In the genomic region with DNA sequence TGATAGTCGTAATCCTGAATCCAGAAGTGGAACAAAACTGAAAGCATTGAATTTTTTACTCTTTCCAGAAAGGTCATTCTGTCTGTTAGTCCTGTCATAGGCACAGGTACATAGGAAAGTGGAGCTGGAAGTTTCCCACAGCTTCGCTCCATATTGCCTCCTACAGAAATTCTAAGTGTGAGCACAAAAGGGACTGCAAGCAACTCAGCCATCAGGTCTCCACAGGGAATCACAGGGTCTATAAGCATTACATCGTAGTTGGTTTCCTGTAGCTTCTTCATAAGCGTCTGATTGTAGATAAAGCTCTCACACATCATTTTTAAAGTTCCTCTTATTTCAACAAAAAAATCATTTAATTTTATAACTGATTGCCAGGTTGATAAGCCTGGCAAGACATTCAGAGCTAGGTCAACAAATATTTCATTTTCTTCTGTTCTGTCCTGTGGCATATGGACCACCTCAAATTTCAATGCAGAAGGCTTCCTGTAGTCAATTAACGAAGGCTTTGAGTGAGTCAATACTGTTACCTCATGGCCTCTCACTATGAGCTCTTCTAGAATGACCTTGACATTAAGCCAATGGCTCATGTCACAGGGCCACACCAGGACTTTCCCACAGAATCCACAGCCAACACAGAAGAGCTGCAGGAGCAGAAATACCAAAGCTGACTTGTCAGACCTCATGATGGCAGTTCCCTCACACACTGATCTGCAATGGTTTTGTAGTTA, we compare ENCODE assay signal across 1 cellular context.
TF ChIP-seq lines count a peak whose summit lies in the region.

Gene UGT2A3, minus strand, starts transcription at position 727 of the 728 bp plus-strand sequence. Its CDS starts 44 bp downstream, at position 683.

TF ChIP-seq in HepG2, 621 proteins besides CTCF, POLR2A, EP300 and RAD21 (continued from another document and continues in another):
- TF ChIP-seq, protein P1, sequence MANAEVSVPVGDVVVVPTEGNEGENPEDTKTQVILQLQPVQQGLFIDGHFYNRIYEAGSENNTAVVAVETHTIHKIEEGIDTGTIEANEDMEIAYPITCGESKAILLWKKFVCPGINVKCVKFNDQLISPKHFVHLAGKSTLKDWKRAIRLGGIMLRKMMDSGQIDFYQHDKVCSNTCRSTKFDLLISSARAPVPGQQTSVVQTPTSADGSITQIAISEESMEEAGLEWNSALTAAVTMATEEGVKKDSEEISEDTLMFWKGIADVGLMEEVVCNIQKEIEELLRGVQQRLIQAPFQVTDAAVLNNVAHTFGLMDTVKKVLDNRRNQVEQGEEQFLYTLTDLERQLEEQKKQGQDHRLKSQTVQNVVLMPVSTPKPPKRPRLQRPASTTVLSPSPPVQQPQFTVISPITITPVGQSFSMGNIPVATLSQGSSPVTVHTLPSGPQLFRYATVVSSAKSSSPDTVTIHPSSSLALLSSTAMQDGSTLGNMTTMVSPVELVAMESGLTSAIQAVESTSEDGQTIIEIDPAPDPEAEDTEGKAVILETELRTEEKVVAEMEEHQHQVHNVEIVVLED (CRISPR knock-in tag; IDR thresholded peaks at IDR 0.05; ENCODE audit: borderline replicate concordance) = no peak; the same call in 1 of the 2 replicates
- TF ChIP-seq, protein P2, sequence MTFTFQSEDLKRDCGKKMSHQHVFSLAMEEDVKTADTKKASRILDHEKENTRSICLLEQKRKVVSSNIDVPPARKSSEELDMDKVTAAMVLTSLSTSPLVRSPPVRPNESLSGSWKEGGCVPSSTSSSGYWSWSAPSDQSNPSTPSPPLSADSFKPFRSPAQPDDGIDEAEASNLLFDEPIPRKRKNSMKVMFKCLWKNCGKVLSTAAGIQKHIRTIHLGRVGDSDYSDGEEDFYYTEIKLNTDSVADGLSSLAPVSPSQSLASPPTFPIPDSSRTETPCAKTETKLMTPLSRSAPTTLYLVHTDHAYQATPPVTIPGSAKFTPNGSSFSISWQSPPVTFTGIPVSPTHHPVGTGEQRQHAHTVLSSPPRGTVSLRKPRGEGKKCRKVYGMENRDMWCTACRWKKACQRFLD (CRISPR knock-in tag; IDR thresholded peaks at IDR 0.05; ENCODE audit: borderline replicate concordance) = no peak
- TF ChIP-seq POLR2AphosphoS5 (IDR thresholded peaks at IDR 0.05; ENCODE audit: low read depth, low read length) = peak; percentile 77
- TF ChIP-seq KAT7 (CRISPR knock-in tag; IDR thresholded peaks at IDR 0.05; ENCODE audit: borderline replicate concordance) = no peak; the same call in 1 of the 2 replicates
- no peak for TF ChIP-seq ZNF724P (CRISPR knock-in tag; IDR thresholded peaks at IDR 0.05; ENCODE audit: borderline replicate concordance)
- TF ChIP-seq ZNF775 (CRISPR knock-in tag; IDR thresholded peaks at IDR 0.05; ENCODE audit: borderline replicate concordance) = no peak
- TF ChIP-seq ZNF75D (CRISPR knock-in tag; IDR thresholded peaks at IDR 0.05; ENCODE audit: borderline replicate concordance) = no peak
- TF ChIP-seq SP1 (IDR thresholded peaks at IDR 0.05) = no peak
- TF ChIP-seq SP1 (CRISPR knock-in tag; IDR thresholded peaks at IDR 0.05) = no peak
- peak; percentile 87 for TF ChIP-seq NCOA2 (CRISPR knock-in tag; IDR thresholded peaks at IDR 0.05)
- no peak for TF ChIP-seq ZSCAN31 (CRISPR knock-in tag; IDR thresholded peaks at IDR 0.05; ENCODE audit: low read depth)
- TF ChIP-seq MLLT10 (CRISPR knock-in tag; IDR thresholded peaks at IDR 0.05) = no peak
- TF ChIP-seq, protein P3, sequence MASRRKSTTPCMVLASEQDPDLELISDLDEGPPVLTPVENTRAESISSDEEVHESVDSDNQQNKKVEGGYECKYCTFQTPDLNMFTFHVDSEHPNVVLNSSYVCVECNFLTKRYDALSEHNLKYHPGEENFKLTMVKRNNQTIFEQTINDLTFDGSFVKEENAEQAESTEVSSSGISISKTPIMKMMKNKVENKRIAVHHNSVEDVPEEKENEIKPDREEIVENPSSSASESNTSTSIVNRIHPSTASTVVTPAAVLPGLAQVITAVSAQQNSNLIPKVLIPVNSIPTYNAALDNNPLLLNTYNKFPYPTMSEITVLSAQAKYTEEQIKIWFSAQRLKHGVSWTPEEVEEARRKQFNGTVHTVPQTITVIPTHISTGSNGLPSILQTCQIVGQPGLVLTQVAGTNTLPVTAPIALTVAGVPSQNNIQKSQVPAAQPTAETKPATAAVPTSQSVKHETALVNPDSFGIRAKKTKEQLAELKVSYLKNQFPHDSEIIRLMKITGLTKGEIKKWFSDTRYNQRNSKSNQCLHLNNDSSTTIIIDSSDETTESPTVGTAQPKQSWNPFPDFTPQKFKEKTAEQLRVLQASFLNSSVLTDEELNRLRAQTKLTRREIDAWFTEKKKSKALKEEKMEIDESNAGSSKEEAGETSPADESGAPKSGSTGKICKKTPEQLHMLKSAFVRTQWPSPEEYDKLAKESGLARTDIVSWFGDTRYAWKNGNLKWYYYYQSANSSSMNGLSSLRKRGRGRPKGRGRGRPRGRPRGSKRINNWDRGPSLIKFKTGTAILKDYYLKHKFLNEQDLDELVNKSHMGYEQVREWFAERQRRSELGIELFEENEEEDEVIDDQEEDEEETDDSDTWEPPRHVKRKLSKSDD (CRISPR knock-in tag; IDR thresholded peaks at IDR 0.05; ENCODE audit: low read depth) = 0 out of 2 replicates have a peak, but pooled peaks have one; percentile 59
- no peak for TF ChIP-seq HNRNPL (IDR thresholded peaks at IDR 0.05; ENCODE audit: low read depth, low read length)
- no peak for TF ChIP-seq ZNF251 (CRISPR knock-in tag; IDR thresholded peaks at IDR 0.05)
- TF ChIP-seq CENPT (CRISPR knock-in tag; IDR thresholded peaks at IDR 0.05; ENCODE audit: low read depth) = no peak
- TF ChIP-seq, protein P4, sequence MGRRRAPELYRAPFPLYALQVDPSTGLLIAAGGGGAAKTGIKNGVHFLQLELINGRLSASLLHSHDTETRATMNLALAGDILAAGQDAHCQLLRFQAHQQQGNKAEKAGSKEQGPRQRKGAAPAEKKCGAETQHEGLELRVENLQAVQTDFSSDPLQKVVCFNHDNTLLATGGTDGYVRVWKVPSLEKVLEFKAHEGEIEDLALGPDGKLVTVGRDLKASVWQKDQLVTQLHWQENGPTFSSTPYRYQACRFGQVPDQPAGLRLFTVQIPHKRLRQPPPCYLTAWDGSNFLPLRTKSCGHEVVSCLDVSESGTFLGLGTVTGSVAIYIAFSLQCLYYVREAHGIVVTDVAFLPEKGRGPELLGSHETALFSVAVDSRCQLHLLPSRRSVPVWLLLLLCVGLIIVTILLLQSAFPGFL (CRISPR knock-in tag; IDR thresholded peaks at IDR 0.05) = no peak
- no peak for TF ChIP-seq CREBL2 (CRISPR knock-in tag; IDR thresholded peaks at IDR 0.05; ENCODE audit: borderline replicate concordance)
- TF ChIP-seq SIX4 (CRISPR knock-in tag; IDR thresholded peaks at IDR 0.05) = peak; percentile 84
- TF ChIP-seq ZNF768 (CRISPR knock-in tag; IDR thresholded peaks at IDR 0.05) = no peak; the same call in 1 of the 2 replicates
- TF ChIP-seq ZNF615 (CRISPR knock-in tag; IDR thresholded peaks at IDR 0.05; ENCODE audit: borderline replicate concordance) = no peak
- TF ChIP-seq ZNF225 (CRISPR knock-in tag; IDR thresholded peaks at IDR 0.05) = no peak
- 0 out of 2 replicates have a peak, but pooled peaks have one; percentile 25 for TF ChIP-seq FOXA1 (IDR thresholded peaks at IDR 0.05)
- TF ChIP-seq FOXA1 (CRISPR knock-in tag; IDR thresholded peaks at IDR 0.05) = peak; percentile 89
- TF ChIP-seq ZNF329 (CRISPR knock-in tag; IDR thresholded peaks at IDR 0.05; ENCODE audit: low read depth) = no peak
- no peak for TF ChIP-seq ZEB1 (IDR thresholded peaks at IDR 0.05; ENCODE audit: insufficient replicate concordance, low read depth)
- TF ChIP-seq CBX1 (IDR thresholded peaks at IDR 0.05; ENCODE audit: low read depth) = no peak
- TF ChIP-seq, protein P5, sequence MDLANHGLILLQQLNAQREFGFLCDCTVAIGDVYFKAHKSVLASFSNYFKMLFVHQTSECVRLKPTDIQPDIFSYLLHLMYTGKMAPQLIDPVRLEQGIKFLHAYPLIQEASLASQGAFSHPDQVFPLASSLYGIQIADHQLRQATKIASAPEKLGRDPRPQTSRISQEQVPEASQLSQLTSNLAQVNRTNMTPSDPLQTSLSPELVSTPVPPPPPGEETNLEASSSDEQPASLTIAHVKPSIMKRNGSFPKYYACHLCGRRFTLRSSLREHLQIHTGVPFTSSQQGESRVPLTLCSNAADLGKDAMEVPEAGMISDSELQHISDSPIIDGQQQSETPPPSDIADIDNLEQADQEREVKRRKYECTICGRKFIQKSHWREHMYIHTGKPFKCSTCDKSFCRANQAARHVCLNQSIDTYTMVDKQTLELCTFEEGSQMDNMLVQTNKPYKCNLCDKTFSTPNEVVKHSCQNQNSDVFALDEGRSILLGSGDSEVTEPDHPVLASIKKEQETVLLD (CRISPR knock-in tag; IDR thresholded peaks at IDR 0.05; ENCODE audit: low read depth) = no peak
- TF ChIP-seq ATF1 (CRISPR knock-in tag; IDR thresholded peaks at IDR 0.05) = peak; percentile 71; the same call in 1 of the 2 replicates
- TF ChIP-seq ZFP82 (CRISPR knock-in tag; IDR thresholded peaks at IDR 0.05; ENCODE audit: borderline replicate concordance) = no peak
- TF ChIP-seq MBNL3 (CRISPR knock-in tag; conservative IDR thresholded peaks at IDR 0.05) = no peak
- no peak for TF ChIP-seq CHD2 (IDR thresholded peaks at IDR 0.05; ENCODE audit: low read depth, low read length)
- no peak; the same call in 1 of the 2 replicates for TF ChIP-seq ZNF232 (CRISPR knock-in tag; IDR thresholded peaks at IDR 0.05; ENCODE audit: borderline replicate concordance)
- TF ChIP-seq IRF9 (CRISPR knock-in tag; IDR thresholded peaks at IDR 0.05; ENCODE audit: borderline replicate concordance) = no peak
- TF ChIP-seq ZNF205 (CRISPR knock-in tag; IDR thresholded peaks at IDR 0.05) = peak; percentile 29; the same call in 1 of the 2 replicates
- no peak for TF ChIP-seq ZNF333 (CRISPR knock-in tag; IDR thresholded peaks at IDR 0.05; ENCODE audit: borderline replicate concordance)
- peak; percentile 46; the same call in 1 of the 2 replicates for TF ChIP-seq KMT2A (CRISPR knock-in tag; IDR thresholded peaks at IDR 0.05)
- TF ChIP-seq ZNF557 (CRISPR knock-in tag; IDR thresholded peaks at IDR 0.05) = no peak
- no peak for TF ChIP-seq TIGD3 (CRISPR knock-in tag; IDR thresholded peaks at IDR 0.05; ENCODE audit: borderline replicate concordance)
- TF ChIP-seq TCF7 (IDR thresholded peaks at IDR 0.05; ENCODE audit: low read depth) = peak; percentile 51
- TF ChIP-seq MZF1 (CRISPR knock-in tag; IDR thresholded peaks at IDR 0.05; ENCODE audit: borderline replicate concordance) = no peak
- no peak for TF ChIP-seq MTF1 (CRISPR knock-in tag; IDR thresholded peaks at IDR 0.05)
- no peak for TF ChIP-seq U2AF1 (optimal IDR thresholded peaks at IDR 0.05; ENCODE audit: low read depth, low read length)
- no peak for TF ChIP-seq SMARCC2 (IDR thresholded peaks at IDR 0.05)
- TF ChIP-seq KLF12 (CRISPR knock-in tag; IDR thresholded peaks at IDR 0.05; ENCODE audit: borderline replicate concordance) = 0 out of 2 replicates have a peak, but pooled peaks have one; percentile 32
- TF ChIP-seq MEIS2 (CRISPR knock-in tag; IDR thresholded peaks at IDR 0.05) = peak; percentile 91
- TF ChIP-seq SOX6 (IDR thresholded peaks at IDR 0.05) = no peak
- TF ChIP-seq SOX6 (CRISPR knock-in tag; IDR thresholded peaks at IDR 0.05) = peak; percentile 94
- TF ChIP-seq NPAS2 (CRISPR knock-in tag; IDR thresholded peaks at IDR 0.05; ENCODE audit: borderline replicate concordance) = no peak
- TF ChIP-seq ZNF296 (CRISPR knock-in tag; conservative IDR thresholded peaks at IDR 0.05) = no peak
- peak; percentile 86 for TF ChIP-seq HOXA5 (CRISPR knock-in tag; IDR thresholded peaks at IDR 0.05)
